In the genomic region with DNA sequence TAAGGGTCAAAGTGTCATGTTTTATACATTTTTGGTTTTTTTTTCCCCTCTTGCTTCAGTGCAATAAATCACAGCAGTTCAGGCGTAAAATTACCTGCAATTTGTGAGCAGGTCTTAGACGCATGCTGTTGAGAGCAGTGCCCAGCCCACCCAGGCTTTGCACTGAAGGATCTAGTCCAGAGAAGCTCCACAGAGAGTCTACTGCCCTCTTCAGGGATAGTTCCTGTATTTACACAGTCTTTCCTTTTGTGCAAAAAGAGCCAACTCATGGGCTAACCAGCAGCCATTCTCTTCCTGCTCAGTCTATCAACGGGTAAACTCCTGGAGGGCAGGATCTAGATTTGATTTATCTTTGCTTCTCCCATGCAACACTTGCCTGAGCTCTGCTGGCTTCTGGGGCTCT, we compare ENCODE assay signal across 9 cellular contexts.
DNase-seq lines count a peak whose midpoint lies in the region; ATAC-seq and TF ChIP-seq lines count a peak whose summit lies in the region.
"Had no signal": no experiment of that assay in that cellular context is flagged by ENCODE, and none has a peak within 500 bp of the region (broad histone marks: within the 10 kb centered on the region; RNA-seq: fewer than 3 reads in every experiment).

No MANE protein-coding gene starts in this region.

- no peak overlapping the region for H3K4me3 ChIP-seq in body of pancreas

- H3K4me3 Mint-ChIP-seq in activated CD8-positive, alpha-beta T cell treated with anti-CD3 and anti-CD28 coated beads for 36 hours = no peak overlapping the region
- no peak overlapping the region for H3K4me3 Mint-ChIP-seq in activated CD8-positive, alpha-beta T cell treated with anti-CD3 and anti-CD28 coated beads, Interleukin-2, amount 10 ng/mL, durations not matched to agents 7 days and 5 days
- H3K4me3 Mint-ChIP-seq in effector memory CD8-positive, alpha-beta T cell = no peak overlapping the region

- peaks cover 3% of the 10 kb centered on the region for H3K36me3 Mint-ChIP-seq in activated CD8-positive, alpha-beta T cell treated with anti-CD3 and anti-CD28 coated beads for 36 hours (ENCODE audit: low read depth)
- H3K36me3 Mint-ChIP-seq in activated CD8-positive, alpha-beta T cell treated with anti-CD3 and anti-CD28 coated beads, Interleukin-2, amount 10 ng/mL, durations not matched to agents 7 days and 5 days (ENCODE audit: low read depth) = peaks cover 5% of the 10 kb centered on the region
- no peaks in the 10 kb centered on the region for H3K36me3 Mint-ChIP-seq in effector memory CD8-positive, alpha-beta T cell (ENCODE audit: insufficient read depth)

- H3K27ac ChIP-seq in body of pancreas = no peak overlapping the region

- peaks cover 37% of the 10 kb centered on the region for H3K4me1 Mint-ChIP-seq in activated CD8-positive, alpha-beta T cell treated with anti-CD3 and anti-CD28 coated beads for 36 hours (ENCODE audit: low read depth)
- peaks cover 5% of the 10 kb centered on the region for H3K4me1 Mint-ChIP-seq in activated CD8-positive, alpha-beta T cell treated with anti-CD3 and anti-CD28 coated beads, Interleukin-2, amount 10 ng/mL, durations not matched to agents 7 days and 5 days (ENCODE audit: low read depth)
- H3K4me1 Mint-ChIP-seq in effector memory CD8-positive, alpha-beta T cell (ENCODE audit: low read depth in 2 of 2) = no peaks in the 10 kb centered on the region

- H3K9me3 Mint-ChIP-seq in activated CD8-positive, alpha-beta T cell treated with anti-CD3 and anti-CD28 coated beads for 36 hours = peaks cover 13% of the 10 kb centered on the region
- no peaks in the 10 kb centered on the region for H3K9me3 Mint-ChIP-seq in activated CD8-positive, alpha-beta T cell treated with anti-CD3 and anti-CD28 coated beads, Interleukin-2, amount 10 ng/mL, durations not matched to agents 7 days and 5 days (ENCODE audit: insufficient read depth)
- H3K9me3 Mint-ChIP-seq in effector memory CD8-positive, alpha-beta T cell = no peaks in the 10 kb centered on the region

- peaks cover 19% of the 10 kb centered on the region for H3K27me3 Mint-ChIP-seq in activated CD8-positive, alpha-beta T cell treated with anti-CD3 and anti-CD28 coated beads for 36 hours
- H3K27me3 Mint-ChIP-seq in activated CD8-positive, alpha-beta T cell treated with anti-CD3 and anti-CD28 coated beads, Interleukin-2, amount 10 ng/mL, durations not matched to agents 7 days and 5 days (ENCODE audit: low read depth) = peaks cover 8% of the 10 kb centered on the region
- H3K27me3 Mint-ChIP-seq in effector memory CD8-positive, alpha-beta T cell = peaks cover 4 to 22% of the 10 kb centered on the region in 2 donors

- no peak for DNase-seq in activated CD8-positive, alpha-beta T cell treated with anti-CD3 and anti-CD28 coated beads for 36 hours
- DNase-seq in activated CD8-positive, alpha-beta T cell treated with anti-CD3 and anti-CD28 coated beads, Interleukin-2, amount 10 ng/mL, durations not matched to agents 7 days and 5 days = no peak
- peak; percentile 4 for DNase-seq in NCI-H526 treated with DMSO at 0.1 percent for 48 hours (lab: John Stamatoyannopoulos, UW)
- DNase-seq in effector memory CD8-positive, alpha-beta T cell = no peak
- no peak for DNase-seq in stimulated activated naive CD8-positive, alpha-beta T cell treated with anti-CD3 and anti-CD28 coated beads, Interleukin-15, Interleukin-2, amounts not matched to agents 100 U/mL and 50 U/mL, for 24 hours
- DNase-seq in epidermal melanocyte (ENCODE audit: insufficient read length, low spot score) = no peak
- DNase-seq in EL = no peak
- no peak for DNase-seq in body of pancreas
- DNase-seq: GF-D8 had no signal

- intact Hi-C loops in activated CD8-positive, alpha-beta T cell treated with anti-CD3 and anti-CD28 coated beads for 36 hours (cut with micrococcal nuclease) = no loop called here
- intact Hi-C loops in body of pancreas (cut with DNase I) = no loop called here

- no peaks in the 10 kb centered on the region for H3K27me3 ChIP-seq in body of pancreas

- 70 to 84% methylated on average over 3 of the region's 3 CpGs for WGBS in body of pancreas, 2 donors

- H3K9me3 ChIP-seq in body of pancreas = no peaks in the 10 kb centered on the region

- peak overlapping the region; percentile 76 for H3K27ac Mint-ChIP-seq in activated CD8-positive, alpha-beta T cell treated with anti-CD3 and anti-CD28 coated beads for 36 hours
- H3K27ac Mint-ChIP-seq in activated CD8-positive, alpha-beta T cell treated with anti-CD3 and anti-CD28 coated beads, Interleukin-2, amount 10 ng/mL, durations not matched to agents 7 days and 5 days = no peak overlapping the region
- H3K27ac Mint-ChIP-seq in effector memory CD8-positive, alpha-beta T cell = peak overlapping the region in 1 of 2 donors; percentile 14

- no peak for TF ChIP-seq POLR2A in body of pancreas (IDR thresholded peaks at IDR 0.05)

- no peaks in the 10 kb centered on the region for H3K36me3 ChIP-seq in body of pancreas (replicated peaks in 1 of 2; ENCODE audit: insufficient read depth in 1 of 2, low read depth in 2 of 2)

- no peak for TF ChIP-seq CTCF in activated CD8-positive, alpha-beta T cell treated with anti-CD3 and anti-CD28 coated beads for 36 hours (IDR thresholded peaks at IDR 0.05)
- peak in 1 of 7 experiments; percentile 4 for TF ChIP-seq CTCF in body of pancreas (IDR thresholded peaks at IDR 0.05)

- H3K4me1 ChIP-seq in body of pancreas = no peaks in the 10 kb centered on the region

- POLR2A ChIA-PET in activated CD8-positive, alpha-beta T cell treated with anti-CD3 and anti-CD28 coated beads for 36 hours (lab: Charles Lee) = no interaction called here
- POLR2A ChIA-PET in activated CD8-positive, alpha-beta T cell treated with anti-CD3 and anti-CD28 coated beads, Interleukin-2, amount 10 ng/mL, durations not matched to agents 7 days and 5 days (lab: Charles Lee) = no interaction called here

- CTCF ChIA-PET in activated CD8-positive, alpha-beta T cell treated with anti-CD3 and anti-CD28 coated beads for 36 hours (lab: Charles Lee) = interaction anchor here (0.8 to 2.1 kb wide), 3 partner anchors 13 to 95 kb away, joined by 3 to 7 read pairs (median 4); a partner anchor contains a TSS
- CTCF ChIA-PET in activated CD8-positive, alpha-beta T cell treated with anti-CD3 and anti-CD28 coated beads, Interleukin-2, amount 10 ng/mL, durations not matched to agents 7 days and 5 days (lab: Charles Lee) = no interaction called here

- ATAC-seq in activated CD8-positive, alpha-beta T cell treated with anti-CD3 and anti-CD28 coated beads for 36 hours = peak; percentile 62
- ATAC-seq in activated CD8-positive, alpha-beta T cell treated with anti-CD3 and anti-CD28 coated beads, Interleukin-2, amount 10 ng/mL, durations not matched to agents 7 days and 5 days = no peak
- ATAC-seq in effector memory CD8-positive, alpha-beta T cell (replicated peaks) = peak; percentile 61
- ATAC-seq in stimulated activated naive CD8-positive, alpha-beta T cell treated with anti-CD3 and anti-CD28 coated beads, Interleukin-15, Interleukin-2, amounts not matched to agents 100 U/mL and 50 U/mL, for 24 hours = peak; percentile 50
- ATAC-seq in body of pancreas = no peak

Comparison
In these comparisons a context has a peak if more than half of its experiments do, and no peak if none do; other contexts are left out.
1. ATAC-seq: peak in activated CD8-positive, alpha-beta T cell treated with anti-CD3 and anti-CD28 coated beads for 36 hours (single experiment), effector memory CD8-positive, alpha-beta T cell (single experiment) and stimulated activated naive CD8-positive, alpha-beta T cell treated with anti-CD3 and anti-CD28 coated beads, Interleukin-15, Interleukin-2, amounts not matched to agents 100 U/mL and 50 U/mL, for 24 hours (single experiment); none in activated CD8-positive, alpha-beta T cell treated with anti-CD3 and anti-CD28 coated beads, Interleukin-2, amount 10 ng/mL, durations not matched to agents 7 days and 5 days (single experiment) and body of pancreas (single experiment).